Comparison of ENCODE assay signal across 1 cellular context in genomic region chr11:12321217-12321937, GRCh38.
TF ChIP-seq lines count a peak whose summit lies in the region.

No MANE protein-coding gene starts in this region.

TF ChIP-seq in HepG2, 621 proteins besides CTCF, POLR2A, EP300 and RAD21:
- TF ChIP-seq MAFK (conservative IDR thresholded peaks at IDR 0.05 in 1 of 2, IDR thresholded peaks at IDR 0.05 in 1 of 2; ENCODE audit: low read length in 2 of 2) (peak; percentile 1 to 50; a peak in 2 of 4 replicates), ZNF329 (CRISPR knock-in tag; IDR thresholded peaks at IDR 0.05; ENCODE audit: low read depth) (no peak), MAFF (IDR thresholded peaks at IDR 0.05; ENCODE audit: low read depth, low read length) (peak; percentile 35; the same call in 1 of the 2 replicates), ZNF83 (CRISPR knock-in tag; IDR thresholded peaks at IDR 0.05; ENCODE audit: borderline replicate concordance) (no peak), ZNF510 (CRISPR knock-in tag; IDR thresholded peaks at IDR 0.05; ENCODE audit: low read depth) (no peak), ZNF607 (CRISPR knock-in tag; IDR thresholded peaks at IDR 0.05; ENCODE audit: borderline replicate concordance) (no peak), ZNF543 (CRISPR knock-in tag; IDR thresholded peaks at IDR 0.05) (no peak)
